Comparison of ENCODE assay signal across 1 cellular context in the genomic region with DNA sequence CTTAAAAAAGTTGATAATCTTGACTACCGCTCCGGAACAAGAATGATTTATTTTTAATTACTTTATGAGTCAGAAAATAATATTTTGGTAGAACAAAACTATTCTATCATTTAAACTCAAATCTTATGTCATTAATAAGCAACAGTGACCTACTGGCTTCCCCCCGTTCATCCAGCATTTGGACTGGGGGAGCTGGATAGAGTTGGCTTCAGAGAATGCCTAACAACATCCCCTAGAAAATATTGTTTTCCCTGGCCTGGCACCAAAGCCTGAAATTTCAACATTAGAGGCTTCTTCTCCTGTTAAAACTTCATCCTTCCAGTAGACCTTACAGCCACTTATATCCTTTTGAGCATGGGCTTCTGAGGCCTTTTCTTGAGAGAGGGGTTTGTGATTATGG.
TF ChIP-seq lines count a peak whose summit lies in the region.

No MANE protein-coding gene starts in this region.

TF ChIP-seq in liver, 16 proteins besides CTCF, POLR2A, EP300 and RAD21 (continued from another document):
- TF ChIP-seq, protein P1, sequence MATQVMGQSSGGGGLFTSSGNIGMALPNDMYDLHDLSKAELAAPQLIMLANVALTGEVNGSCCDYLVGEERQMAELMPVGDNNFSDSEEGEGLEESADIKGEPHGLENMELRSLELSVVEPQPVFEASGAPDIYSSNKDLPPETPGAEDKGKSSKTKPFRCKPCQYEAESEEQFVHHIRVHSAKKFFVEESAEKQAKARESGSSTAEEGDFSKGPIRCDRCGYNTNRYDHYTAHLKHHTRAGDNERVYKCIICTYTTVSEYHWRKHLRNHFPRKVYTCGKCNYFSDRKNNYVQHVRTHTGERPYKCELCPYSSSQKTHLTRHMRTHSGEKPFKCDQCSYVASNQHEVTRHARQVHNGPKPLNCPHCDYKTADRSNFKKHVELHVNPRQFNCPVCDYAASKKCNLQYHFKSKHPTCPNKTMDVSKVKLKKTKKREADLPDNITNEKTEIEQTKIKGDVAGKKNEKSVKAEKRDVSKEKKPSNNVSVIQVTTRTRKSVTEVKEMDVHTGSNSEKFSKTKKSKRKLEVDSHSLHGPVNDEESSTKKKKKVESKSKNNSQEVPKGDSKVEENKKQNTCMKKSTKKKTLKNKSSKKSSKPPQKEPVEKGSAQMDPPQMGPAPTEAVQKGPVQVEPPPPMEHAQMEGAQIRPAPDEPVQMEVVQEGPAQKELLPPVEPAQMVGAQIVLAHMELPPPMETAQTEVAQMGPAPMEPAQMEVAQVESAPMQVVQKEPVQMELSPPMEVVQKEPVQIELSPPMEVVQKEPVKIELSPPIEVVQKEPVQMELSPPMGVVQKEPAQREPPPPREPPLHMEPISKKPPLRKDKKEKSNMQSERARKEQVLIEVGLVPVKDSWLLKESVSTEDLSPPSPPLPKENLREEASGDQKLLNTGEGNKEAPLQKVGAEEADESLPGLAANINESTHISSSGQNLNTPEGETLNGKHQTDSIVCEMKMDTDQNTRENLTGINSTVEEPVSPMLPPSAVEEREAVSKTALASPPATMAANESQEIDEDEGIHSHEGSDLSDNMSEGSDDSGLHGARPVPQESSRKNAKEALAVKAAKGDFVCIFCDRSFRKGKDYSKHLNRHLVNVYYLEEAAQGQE (IDR thresholded peaks at IDR 0.05) = no peak
- TF ChIP-seq FOXA1 (IDR thresholded peaks at IDR 0.05) = no peak
- no peak for TF ChIP-seq HNF4A (conservative IDR thresholded peaks at IDR 0.05)
